Comparison of ENCODE assay signal across 8 cellular contexts in the genomic region with DNA sequence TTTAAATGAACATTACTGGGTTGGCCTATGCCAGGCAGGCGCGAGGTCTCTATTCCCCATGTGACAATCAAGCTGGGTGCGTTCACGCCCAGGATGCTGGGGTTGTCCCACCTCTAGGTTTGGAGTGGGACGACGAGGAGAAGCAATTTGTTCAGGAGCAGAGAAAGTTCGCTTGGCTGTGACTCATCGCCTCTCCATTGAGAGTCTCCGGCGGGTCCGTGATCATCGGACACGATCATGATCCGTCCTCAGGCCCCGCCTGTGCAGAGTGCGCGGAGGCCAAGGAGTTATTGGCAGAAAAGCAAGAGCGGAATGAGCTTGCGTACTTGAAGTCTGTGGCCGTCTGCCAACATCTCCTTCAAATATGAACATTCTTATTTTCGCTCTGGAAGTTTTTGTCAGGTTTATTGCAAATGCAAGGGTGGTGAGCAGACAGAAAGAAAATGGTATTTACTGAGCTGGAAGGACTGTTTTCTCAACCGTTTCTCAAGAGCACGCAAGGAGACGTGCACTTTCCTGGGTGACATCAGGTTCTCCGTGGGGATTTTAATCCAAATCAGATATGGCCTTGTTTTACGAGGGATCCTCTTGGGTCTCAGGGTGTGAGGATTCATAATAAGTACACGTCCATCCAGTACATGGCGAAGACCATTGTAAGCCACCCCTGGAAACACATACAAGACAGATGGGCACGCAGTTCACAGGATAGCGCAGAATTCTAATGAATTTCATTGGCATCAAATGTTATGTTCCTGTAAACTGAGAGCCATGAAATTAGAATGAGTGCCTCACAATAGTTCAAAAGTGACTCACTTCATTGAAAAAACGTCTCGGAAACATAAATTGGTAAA.
DNase-seq lines count a peak whose midpoint lies in the region; ATAC-seq and TF ChIP-seq lines count a peak whose summit lies in the region.

No MANE protein-coding gene starts in this region.

- no peaks in the 10 kb centered on the region for H3K36me3 Mint-ChIP-seq in T-helper 2 cell treated with Interferon-gamma antibody and Interleukin-4, amounts not matched to agents 5 μg/mL and 100 μg/mL, for 36 hours (ENCODE audit: low read depth)

- no peak overlapping the region for H3K27ac Mint-ChIP-seq in T-helper 2 cell treated with Interferon-gamma antibody and Interleukin-4, amounts not matched to agents 5 μg/mL and 100 μg/mL, for 36 hours

- no peak overlapping the region for H3K4me3 Mint-ChIP-seq in T-helper 2 cell treated with Interferon-gamma antibody and Interleukin-4, amounts not matched to agents 5 μg/mL and 100 μg/mL, for 36 hours

- 42 to 73% (median 59%) methylated on average over 32 of the region's 32 CpGs for WGBS in stomach, 5 donors

- no peak for TF ChIP-seq POLR2A in stomach (IDR thresholded peaks at IDR 0.05)

- TF ChIP-seq EP300 in stomach (IDR thresholded peaks at IDR 0.05), result no peak

- H3K9me3 Mint-ChIP-seq in T-helper 2 cell treated with Interferon-gamma antibody and Interleukin-4, amounts not matched to agents 5 μg/mL and 100 μg/mL, for 36 hours, result no peaks in the 10 kb centered on the region

- H3K4me1 Mint-ChIP-seq in T-helper 2 cell treated with Interferon-gamma antibody and Interleukin-4, amounts not matched to agents 5 μg/mL and 100 μg/mL, for 36 hours (ENCODE audit: low read depth), result no peaks in the 10 kb centered on the region

- no peaks in the 10 kb centered on the region for H3K36me3 ChIP-seq in stomach

- no peaks in the 10 kb centered on the region for H3K9me3 ChIP-seq in stomach

- peak; percentile 52 for DNase-seq in GOT3 (lab: John Stamatoyannopoulos, UW)
- DNase-seq in left ventricle myocardium superior, result peak; percentile 88
- DNase-seq in stomach, result peak; percentile 54
- no peak for DNase-seq in T-helper 2 cell treated with Interferon-gamma antibody and Interleukin-4, amounts not matched to agents 5 μg/mL and 100 μg/mL, for 36 hours (ENCODE audit: low spot score)
- no peak for DNase-seq in NCI-H2107 (lab: John Stamatoyannopoulos, UW)

- peak overlapping the region; percentile 20; the same call in 1 of the 2 replicates for H3K27ac ChIP-seq in VCaP
- peak overlapping the region; percentile 46 to 80 (median 67) for H3K27ac ChIP-seq in stomach

- H3K27me3 ChIP-seq in stomach, result peaks cover 0 to 19% (median 0%) of the 10 kb centered on the region in 3 donors

- ATAC-seq in left ventricle myocardium superior (peak; percentile 72), HG02970 (IDR thresholded peaks at IDR 0.05; ENCODE audit: low FRiP score, unreplicated experiment) (no peak), HG02571 (IDR thresholded peaks at IDR 0.05; ENCODE audit: unreplicated experiment) (no peak)

- peaks cover 4 to 48% (median 18%) of the 10 kb centered on the region in 4 donors for H3K4me1 ChIP-seq in stomach

- TF ChIP-seq CTCF in VCaP (conservative IDR thresholded peaks at IDR 0.05), result no peak
- TF ChIP-seq CTCF in stomach (IDR thresholded peaks at IDR 0.05), result no peak

- H3K27me3 Mint-ChIP-seq in T-helper 2 cell treated with Interferon-gamma antibody and Interleukin-4, amounts not matched to agents 5 μg/mL and 100 μg/mL, for 36 hours (ENCODE audit: low read depth), result peaks cover 23% of the 10 kb centered on the region

- intact Hi-C loops in left ventricle myocardium superior (cut with micrococcal nuclease), result no loop called here
- intact Hi-C loops in stomach (cut with DNase I; ENCODE audit: low total_unique reads), result no loop called here

- H3K4me3 ChIP-seq in stomach, result peak overlapping the region in 1 of 4 donors; percentile 11

Comparison
In these comparisons a context has a peak if more than half of its experiments do, and no peak if none do; other contexts are left out.
1. DNase-seq: peak in GOT3 (single experiment), left ventricle myocardium superior (single experiment) and stomach (single experiment); none in T-helper 2 cell treated with Interferon-gamma antibody and Interleukin-4, amounts not matched to agents 5 μg/mL and 100 μg/mL, for 36 hours (single experiment) and NCI-H2107 (single experiment).